Comparison of ENCODE assay signal across 33 cellular contexts in the genomic region with DNA sequence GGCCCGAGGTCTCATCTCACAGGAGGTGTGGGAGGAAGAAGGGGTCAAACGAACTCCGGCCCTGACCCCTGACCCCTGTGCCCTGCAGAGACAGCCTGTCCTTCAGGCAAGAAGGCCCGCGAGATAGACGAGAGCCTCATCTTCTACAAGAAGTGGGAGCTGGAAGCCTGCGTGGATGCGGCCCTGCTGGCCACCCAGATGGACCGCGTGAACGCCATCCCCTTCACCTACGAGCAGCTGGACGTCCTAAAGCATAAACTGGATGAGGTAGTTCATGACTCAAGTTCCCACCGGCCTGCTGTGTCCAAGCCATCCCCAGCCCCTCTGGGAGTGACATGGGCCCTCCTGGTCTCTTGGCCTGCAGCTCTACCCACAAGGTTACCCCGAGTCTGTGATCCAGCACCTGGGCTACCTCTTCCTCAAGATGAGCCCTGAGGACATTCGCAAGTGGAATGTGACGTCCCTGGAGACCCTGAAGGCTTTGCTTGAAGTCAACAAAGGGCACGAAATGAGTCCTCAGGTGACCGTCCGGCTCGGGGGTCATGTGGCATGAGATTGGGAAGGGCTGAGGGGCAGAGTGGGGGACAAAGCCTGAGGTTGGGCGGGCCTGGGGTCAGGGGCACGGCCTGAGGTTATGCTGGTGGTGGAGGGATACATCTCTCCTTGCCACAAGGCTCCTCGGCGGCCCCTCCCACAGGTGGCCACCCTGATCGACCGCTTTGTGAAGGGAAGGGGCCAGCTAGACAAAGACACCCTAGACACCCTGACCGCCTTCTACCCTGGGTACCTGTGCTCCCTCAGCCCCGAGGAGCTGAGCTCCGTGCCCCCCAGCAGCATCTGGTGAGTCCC. TPM values are rescaled to one million over a fixed set of nuclear protein-coding genes. Genes with fewer than 3 reads are reported as not detected.
"Had no signal": no experiment of that assay in that cellular context is flagged by ENCODE, and none has a peak within 500 bp of the region (broad histone marks: within the 10 kb centered on the region; RNA-seq: fewer than 3 reads in every experiment).

No MANE protein-coding gene starts in this region.

- H3K9me3 Mint-ChIP-seq: effector memory CD8-positive, alpha-beta T cell; immature natural killer cell; naive thymus-derived CD8-positive, alpha-beta T cell; nephron progenitor cell; stimulated activated effector memory CD8-positive, alpha-beta T cell treated with anti-CD3 and anti-CD28 coated beads, Interleukin-12 subunit alpha, Interleukin-12 subunit beta, amount 100 ng/mL, for 72 hours; type B pancreatic cell had no signal

- H3K36me3 Mint-ChIP-seq: immature natural killer cell; naive thymus-derived CD8-positive, alpha-beta T cell; stimulated activated effector memory CD8-positive, alpha-beta T cell treated with anti-CD3 and anti-CD28 coated beads, Interleukin-12 subunit alpha, Interleukin-12 subunit beta, amount 100 ng/mL, for 72 hours; type B pancreatic cell had no signal

- DNase-seq: effector memory CD8-positive, alpha-beta T cell; erythroblast; esophagus squamous epithelium; foreskin melanocyte; glutamatergic neuron; heart right ventricle; hippocampal formation; immature natural killer cell; islet precursor cell; kidney glomerular epithelial cell; left ventricle myocardium superior; lower lobe of right lung; nephron progenitor cell; sigmoid colon; stimulated activated CD4-positive, alpha-beta T cell treated with anti-CD3 and anti-CD28 coated beads, Interleukin-2, amount 100 ng/mL, for 24 hours; stimulated activated CD4-positive, alpha-beta T cell treated with anti-CD3 and anti-CD28 coated beads, Interleukin-4, amount 100 ng/mL, for 24 hours; stimulated activated naive CD8-positive, alpha-beta T cell treated with anti-CD3 and anti-CD28 coated beads, Interleukin-15, Interleukin-2, amounts not matched to agents 100 U/mL and 50 U/mL, for 24 hours; substantia nigra; testis; tibial artery had no signal

- H3K4me3 ChIP-seq: coronary artery, esophagus squamous epithelium, heart right ventricle, lower lobe of right lung, sigmoid colon, testis, tibial artery had no signal

- H3K27me3 Mint-ChIP-seq: naive thymus-derived CD8-positive, alpha-beta T cell; progenitor cell of endocrine pancreas; type B pancreatic cell had no signal

- H3K79me2 ChIP-seq: parathyroid adenoma had no signal

- H3K27ac ChIP-seq: coronary artery, esophagus squamous epithelium, heart right ventricle, lower lobe of right lung, parathyroid adenoma, sigmoid colon, testis, tibial artery had no signal

- ATAC-seq: effector memory CD8-positive, alpha-beta T cell; heart right ventricle; left ventricle myocardium superior; lower lobe of right lung; naive thymus-derived CD8-positive, alpha-beta T cell; stimulated activated effector memory CD8-positive, alpha-beta T cell treated with anti-CD3 and anti-CD28 coated beads, Interleukin-12 subunit alpha, Interleukin-12 subunit beta, amount 100 ng/mL, for 72 hours; stimulated activated naive CD8-positive, alpha-beta T cell treated with anti-CD3 and anti-CD28 coated beads, Interleukin-15, Interleukin-2, amounts not matched to agents 100 U/mL and 50 U/mL, for 24 hours had no signal

- H3K27ac Mint-ChIP-seq: effector memory CD8-positive, alpha-beta T cell; immature natural killer cell; naive thymus-derived CD8-positive, alpha-beta T cell; nephron progenitor cell; progenitor cell of endocrine pancreas; stimulated activated effector memory CD8-positive, alpha-beta T cell treated with anti-CD3 and anti-CD28 coated beads, Interleukin-12 subunit alpha, Interleukin-12 subunit beta, amount 100 ng/mL, for 72 hours; type B pancreatic cell had no signal

- FAIRE-seq: endometrium, urothelium cell line had no signal

- H3K4me3 Mint-ChIP-seq: effector memory CD8-positive, alpha-beta T cell; immature natural killer cell; naive thymus-derived CD8-positive, alpha-beta T cell; nephron progenitor cell; stimulated activated effector memory CD8-positive, alpha-beta T cell treated with anti-CD3 and anti-CD28 coated beads, Interleukin-12 subunit alpha, Interleukin-12 subunit beta, amount 100 ng/mL, for 72 hours; type B pancreatic cell had no signal

- H3K9me3 ChIP-seq: esophagus squamous epithelium, heart right ventricle, lower lobe of right lung, sigmoid colon, testis, tibial artery had no signal

- H3K4me1 ChIP-seq: heart right ventricle, lower lobe of right lung, parathyroid adenoma, sigmoid colon, testis, tibial artery had no signal

- H3K36me3 ChIP-seq: esophagus squamous epithelium, heart right ventricle, lower lobe of right lung, sigmoid colon, tibial artery had no signal

- H2AFZ ChIP-seq: parathyroid adenoma had no signal

- H3K9ac ChIP-seq: parathyroid adenoma had no signal

- H3K4me1 Mint-ChIP-seq: immature natural killer cell; naive thymus-derived CD8-positive, alpha-beta T cell; stimulated activated effector memory CD8-positive, alpha-beta T cell treated with anti-CD3 and anti-CD28 coated beads, Interleukin-12 subunit alpha, Interleukin-12 subunit beta, amount 100 ng/mL, for 72 hours had no signal

- H3K27me3 ChIP-seq: testis had no signal

RNA-seq across cellular contexts. Expression of gene MSLN, which starts 5.7 kb away (rescaled TPM):
- total RNA-seq: mesenteric fat pad; myocyte; naive thymus-derived CD8-positive, alpha-beta T cell had no signal
- polyA plus RNA-seq: immature natural killer cell; naive thymus-derived CD8-positive, alpha-beta T cell had no signal

RNA-seq across cellular contexts. Expression of gene GNG13, which starts 34.3 kb away (rescaled TPM):
- total RNA-seq: dermis microvascular lymphatic vessel endothelial cell; esophagus squamous epithelium; heart right ventricle; left ventricle myocardium superior; lower lobe of right lung; mesenteric fat pad; myocyte; naive thymus-derived CD8-positive, alpha-beta T cell; osteoblast; progenitor cell of endocrine pancreas; sigmoid colon; skeletal muscle tissue; testis had no signal
- polyA plus RNA-seq: heart right ventricle; immature natural killer cell; naive thymus-derived CD8-positive, alpha-beta T cell had no signal
